ENCODE assay signal across 8 cellular contexts in genomic region chr22:24805790-24806662, GRCh38. TPM values are rescaled to one million over a fixed set of nuclear protein-coding genes. Genes with fewer than 3 reads are reported as not detected.
DNase-seq lines count a peak whose midpoint lies in the region; ATAC-seq and TF ChIP-seq lines count a peak whose summit lies in the region.

Gene SGSM1, plus strand, starts transcription at chr22:24806211. Its CDS starts 115 bp downstream, at chr22:24806326.

- no peaks in the 10 kb centered on the region for H3K27me3 ChIP-seq in BE2C

- no peak within 1 kb of the TSS for H3K27ac Mint-ChIP-seq in chondrocyte (ENCODE audit: unreplicated experiment)

- H3K4me1 ChIP-seq in BE2C, result peaks cover 29% of the 10 kb centered on the region

- ATAC-seq in GM21619 (IDR thresholded peaks at IDR 0.05; ENCODE audit: unreplicated experiment) (peak; percentile 45), left colon (peak; percentile 93), GM21423 (IDR thresholded peaks at IDR 0.05; ENCODE audit: unreplicated experiment) (no peak)

- no peaks in the 10 kb centered on the region for H3K9me3 ChIP-seq in BE2C

- TF ChIP-seq CTCF in BE2C (IDR thresholded peaks at IDR 0.05; ENCODE audit: low read depth, low read length) (no peak), chondrocyte (IDR thresholded peaks at IDR 0.05) (peak; percentile 12)

- no peaks in the 10 kb centered on the region for H3K4me1 Mint-ChIP-seq in chondrocyte (ENCODE audit: low read depth)

- intact Hi-C loops in left colon (cut with DNase I, micrococcal nuclease), result no loop called here

- DNase-seq in BE2C (peak; percentile 95), NCI-H2196 (lab: John Stamatoyannopoulos, UW; ENCODE audit: unreplicated experiment) (peak; percentile 85), chondrocyte (ENCODE audit: low spot score) (no peak), left colon (peak; percentile 76 to 89)
- DNase-seq in activated CD4-positive, alpha-beta T cell treated with anti-CD3 and anti-CD28 coated beads for 4 hours, result peak; percentile 60 to 64
- peak; percentile 43 to 70 (median 60) for DNase-seq in stimulated activated CD4-positive, alpha-beta T cell treated with anti-CD3 and anti-CD28 coated beads, Interleukin-1b, Interleukin-23, amount 100 ng/mL, for 24 hours (ENCODE audit: low read depth in 4 of 4, low spot score in 1 of 4)

- H3K9me3 Mint-ChIP-seq in chondrocyte (ENCODE audit: low read depth), result no peaks in the 10 kb centered on the region

- no peaks in the 10 kb centered on the region for H3K36me3 Mint-ChIP-seq in chondrocyte (ENCODE audit: low read depth)

- H3K4me3 ChIP-seq in BE2C (ENCODE audit: low read depth, low read length), result peak within 1 kb of the TSS; percentile 73

- peak within 1 kb of the TSS; percentile 61 for H3K4me3 Mint-ChIP-seq in chondrocyte (ENCODE audit: unreplicated experiment)

- H3K36me3 ChIP-seq in BE2C, result no peaks in the 10 kb centered on the region

- peaks cover 21% of the 10 kb centered on the region for H3K27me3 Mint-ChIP-seq in chondrocyte (ENCODE audit: low read depth)

RNA-seq across cellular contexts. Expression of gene SGSM1, which starts in this region (rescaled TPM):
- 3.9 TPM for polyA plus RNA-seq in BE2C (2012; ENCODE audit: insufficient read depth, insufficient read length, low read depth)
- 0.05 TPM in 1 of 3 replicates, not detected in the others for total RNA-seq in chondrocyte
- 1 to 10 TPM; 2.1 to 4.1 TPM for total RNA-seq in left colon
